In genomic region chr16:25052161-25052511, GRCh38 we compare ENCODE assay signal across 10 cellular contexts. TPM values are rescaled to one million over a fixed set of nuclear protein-coding genes. Genes with fewer than 3 reads are reported as not detected.
DNase-seq lines count a peak whose midpoint lies in the region; ATAC-seq and TF ChIP-seq lines count a peak whose summit lies in the region.
"Had no signal": no experiment of that assay in that cellular context is flagged by ENCODE, and none has a peak within 500 bp of the region (broad histone marks: within the 10 kb centered on the region; RNA-seq: fewer than 3 reads in every experiment).

No MANE protein-coding gene starts in this region.

- peaks cover 30% of the 10 kb centered on the region for H3K4me1 ChIP-seq in KMS-11 (ENCODE audit: low read depth, poor library complexity, severe bottlenecking)

- intact Hi-C loops in left ventricle myocardium superior (cut with micrococcal nuclease): no loop called here

- H3K36me3 Mint-ChIP-seq in activated CD4-positive, alpha-beta memory T cell treated with anti-CD3 and anti-CD28 coated beads, Interleukin-2, amount 10 ng/mL, durations not matched to agents 7 days and 5 days (ENCODE audit: low read depth): no peaks in the 10 kb centered on the region
- H3K36me3 Mint-ChIP-seq in stimulated activated naive B cell treated with anti-CD40 and anti-IgM and Interleukin-4, amounts not matched to agents 10 μg/mL and 1 μg/mL and 100 μg/mL, for 72 hours: no peaks in the 10 kb centered on the region

- H2AFZ ChIP-seq in KMS-11 (ENCODE audit: low read depth): 0 out of 2 replicates have a peak overlapping the region, but pooled peaks have one; percentile 5

- no peak for DNase-seq in activated CD4-positive, alpha-beta memory T cell treated with anti-CD3 and anti-CD28 coated beads, Interleukin-2, amount 10 ng/mL, durations not matched to agents 7 days and 5 days
- DNase-seq in left ventricle myocardium superior (no peak), ACHN (no peak)
- DNase-seq in stimulated activated naive B cell treated with anti-CD40 and anti-IgM and Interleukin-4, amounts not matched to agents 10 μg/mL and 1 μg/mL and 100 μg/mL, for 72 hours: no peak
- DNase-seq: NCI-H187 treated with DMSO at 0.1 percent for 48 hours; stimulated activated CD8-positive, alpha-beta memory T cell treated with anti-CD3 and anti-CD28 coated beads, Interleukin-4, amount 100 ng/mL, for 48 hours had no signal

- no peak overlapping the region for H3K4me3 ChIP-seq in KMS-11 (IDR thresholded peaks at IDR 0.05; ENCODE audit: insufficient read depth, low read depth, low read length)
- H3K4me3 ChIP-seq: prostate gland had no signal

- H3K27me3 Mint-ChIP-seq in activated CD4-positive, alpha-beta memory T cell treated with anti-CD3 and anti-CD28 coated beads, Interleukin-2, amount 10 ng/mL, durations not matched to agents 7 days and 5 days: no peaks in the 10 kb centered on the region
- no peaks in the 10 kb centered on the region for H3K27me3 Mint-ChIP-seq in stimulated activated naive B cell treated with anti-CD40 and anti-IgM and Interleukin-4, amounts not matched to agents 10 μg/mL and 1 μg/mL and 100 μg/mL, for 72 hours

- H3K27ac ChIP-seq in KMS-11: no peak overlapping the region
- H3K27ac ChIP-seq: prostate gland had no signal

- H3K4me3 Mint-ChIP-seq in activated CD4-positive, alpha-beta memory T cell treated with anti-CD3 and anti-CD28 coated beads, Interleukin-2, amount 10 ng/mL, durations not matched to agents 7 days and 5 days: peak overlapping the region; percentile 51
- peak overlapping the region; percentile 36 to 65 for H3K4me3 Mint-ChIP-seq in stimulated activated naive B cell treated with anti-CD40 and anti-IgM and Interleukin-4, amounts not matched to agents 10 μg/mL and 1 μg/mL and 100 μg/mL, for 72 hours

- POLR2A ChIA-PET in activated CD4-positive, alpha-beta memory T cell treated with anti-CD3 and anti-CD28 coated beads, Interleukin-2, amount 10 ng/mL, durations not matched to agents 7 days and 5 days (lab: Charles Lee): interaction anchor here (0.6 to 5.4 kb wide), 5 partner anchors 9 to 206 kb away, joined by 3 to 94 read pairs (median 6); partner anchors contain the start of gene ARHGAP17

- H4K20me1 ChIP-seq in KMS-11 (ENCODE audit: insufficient read depth): no peaks in the 10 kb centered on the region

- CTCF ChIA-PET in activated CD4-positive, alpha-beta memory T cell treated with anti-CD3 and anti-CD28 coated beads, Interleukin-2, amount 10 ng/mL, durations not matched to agents 7 days and 5 days (lab: Charles Lee): interaction anchor here (1.2 to 2.3 kb wide), 5 partner anchors 9 to 173 kb away, joined by 4 to 16 read pairs (median 7); partner anchors contain the start of gene ARHGAP17

- peak overlapping the region; percentile 52 for H3K27ac Mint-ChIP-seq in activated CD4-positive, alpha-beta memory T cell treated with anti-CD3 and anti-CD28 coated beads, Interleukin-2, amount 10 ng/mL, durations not matched to agents 7 days and 5 days
- peak overlapping the region; percentile 54 for H3K27ac Mint-ChIP-seq in stimulated activated naive B cell treated with anti-CD40 and anti-IgM and Interleukin-4, amounts not matched to agents 10 μg/mL and 1 μg/mL and 100 μg/mL, for 72 hours

- no peaks in the 10 kb centered on the region for H3K27me3 ChIP-seq in KMS-11 (ENCODE audit: insufficient read depth, low read depth)

- in situ Hi-C loops in ACHN (cut with HindIII; ENCODE audit: low pct_ligation_motif_present, low pct_unique_long_range_greater_than_20kb, low sequenced_read_pairs): no loop called here

- peaks cover 53% of the 10 kb centered on the region for H3K4me1 Mint-ChIP-seq in activated CD4-positive, alpha-beta memory T cell treated with anti-CD3 and anti-CD28 coated beads, Interleukin-2, amount 10 ng/mL, durations not matched to agents 7 days and 5 days
- peaks cover 24 to 52% of the 10 kb centered on the region in 2 donors for H3K4me1 Mint-ChIP-seq in stimulated activated naive B cell treated with anti-CD40 and anti-IgM and Interleukin-4, amounts not matched to agents 10 μg/mL and 1 μg/mL and 100 μg/mL, for 72 hours

- H3K9ac ChIP-seq in KMS-11: no peak overlapping the region

- no peaks in the 10 kb centered on the region for H3K79me2 ChIP-seq in KMS-11 (ENCODE audit: insufficient read depth, low read depth)

- ATAC-seq in left ventricle myocardium superior (peak; percentile 66), GM18498 (IDR thresholded peaks at IDR 0.05; ENCODE audit: unreplicated experiment) (no peak), GM18861 (IDR thresholded peaks at IDR 0.05; ENCODE audit: unreplicated experiment) (no peak)
- ATAC-seq in stimulated activated naive B cell treated with anti-CD40 and anti-IgM and Interleukin-4, amounts not matched to agents 10 μg/mL and 1 μg/mL and 100 μg/mL, for 72 hours (replicated peaks): no peak

- TF ChIP-seq CTCF in KMS-11 (conservative IDR thresholded peaks at IDR 0.05; ENCODE audit: low read depth, low read length): no peak

- no peak overlapping the region for H3K4me2 ChIP-seq in KMS-11

- no peaks in the 10 kb centered on the region for H3K36me3 ChIP-seq in KMS-11 (ENCODE audit: insufficient read depth)
- H3K36me3 ChIP-seq: prostate gland had no signal

- no peaks in the 10 kb centered on the region for H3K9me3 Mint-ChIP-seq in activated CD4-positive, alpha-beta memory T cell treated with anti-CD3 and anti-CD28 coated beads, Interleukin-2, amount 10 ng/mL, durations not matched to agents 7 days and 5 days
- no peaks in the 10 kb centered on the region for H3K9me3 Mint-ChIP-seq in stimulated activated naive B cell treated with anti-CD40 and anti-IgM and Interleukin-4, amounts not matched to agents 10 μg/mL and 1 μg/mL and 100 μg/mL, for 72 hours

RNA-seq across cellular contexts. Expression of gene ARHGAP17, which starts 37.0 kb away (rescaled TPM):
- total RNA-seq in activated CD4-positive, alpha-beta memory T cell treated with anti-CD3 and anti-CD28 coated beads, Interleukin-2, amount 10 ng/mL, durations not matched to agents 7 days and 5 days: 10 to 100 TPM; 57.3 to 61.2 TPM
- total RNA-seq in left ventricle myocardium superior: 72.2 TPM

RNA-seq across cellular contexts. Expression of gene LCMT1, which starts 59.4 kb away (rescaled TPM):
- 10 to 100 TPM; 39.0 to 50.7 TPM for total RNA-seq in activated CD4-positive, alpha-beta memory T cell treated with anti-CD3 and anti-CD28 coated beads, Interleukin-2, amount 10 ng/mL, durations not matched to agents 7 days and 5 days
- total RNA-seq in left ventricle myocardium superior: 41.7 TPM
